In the genomic region with DNA sequence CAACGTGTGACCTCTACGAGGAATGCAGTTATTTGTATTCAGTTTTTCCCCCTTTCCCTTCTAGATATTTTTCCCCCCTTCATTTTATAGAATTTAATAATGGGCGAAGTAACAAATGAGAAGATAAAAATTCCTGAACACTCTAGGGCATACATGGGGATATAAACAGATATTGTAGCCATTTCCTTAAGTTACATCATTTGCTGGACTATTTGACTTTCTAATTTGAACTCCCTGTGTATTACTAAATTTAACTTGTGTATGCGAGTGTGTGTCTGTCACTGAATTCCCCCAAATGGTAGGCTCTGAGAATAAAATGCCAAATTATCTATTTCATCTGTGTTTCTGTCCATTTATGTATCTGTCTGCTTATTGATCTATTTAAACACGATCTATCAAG, we compare ENCODE assay signal across 24 cellular contexts.
DNase-seq lines count a peak whose midpoint lies in the region; ATAC-seq, FAIRE-seq and TF ChIP-seq lines count a peak whose summit lies in the region.
"Had no signal": no experiment of that assay in that cellular context is flagged by ENCODE, and none has a peak within 500 bp of the region (broad histone marks: within the 10 kb centered on the region; RNA-seq: fewer than 3 reads in every experiment).

No MANE protein-coding gene starts in this region.

- no peaks in the 10 kb centered on the region for H3K27me3 ChIP-seq in neural progenitor cell

- peaks cover 4% of the 10 kb centered on the region for H3K4me1 ChIP-seq in neural progenitor cell
- H3K4me1 ChIP-seq: A549 had no signal

- POLR2A ChIA-PET in HEK293T (lab: Yijun Ruan, JAX), result no interaction called here

- H3K4me2 ChIP-seq in neural progenitor cell, result no peak overlapping the region
- H3K4me2 ChIP-seq: A549, PC-9, SK-N-SH had no signal

- H3K36me3 Mint-ChIP-seq in T-helper 17 cell (ENCODE audit: low read depth) (no peaks in the 10 kb centered on the region), chondrocyte (ENCODE audit: low read depth) (no peaks in the 10 kb centered on the region), neural progenitor cell (no peaks in the 10 kb centered on the region)
- H3K36me3 Mint-ChIP-seq: CD8-positive, alpha-beta memory T cell had no signal

- H3K4me3 Mint-ChIP-seq in T-helper 17 cell (peak overlapping the region; percentile 61), chondrocyte (ENCODE audit: unreplicated experiment) (no peak overlapping the region), neural progenitor cell (peak overlapping the region; percentile 43)
- H3K4me3 Mint-ChIP-seq: CD8-positive, alpha-beta memory T cell; H9 had no signal

- H3K36me3 ChIP-seq in neural progenitor cell, result no peaks in the 10 kb centered on the region

- no peaks in the 10 kb centered on the region for H4K20me1 ChIP-seq in neural progenitor cell (ENCODE audit: low read depth)

- peaks cover 6% of the 10 kb centered on the region for H3K27me3 Mint-ChIP-seq in T-helper 17 cell
- peaks cover 5% of the 10 kb centered on the region for H3K27me3 Mint-ChIP-seq in chondrocyte (ENCODE audit: low read depth)
- H3K27me3 Mint-ChIP-seq in neural progenitor cell (ENCODE audit: insufficient read depth, low read depth), result peaks cover 3% of the 10 kb centered on the region

- no peaks in the 10 kb centered on the region for H3F3A ChIP-seq in neural progenitor cell (ENCODE audit: low read depth)

- no peak for FAIRE-seq in GM12891 (lab: Jason Lieb, UNC)
- FAIRE-seq: A549, G401.6 had no signal

- no peak overlapping the region for H3K27ac ChIP-seq in neural progenitor cell
- H3K27ac ChIP-seq: A549, C4-2B, PC-9 had no signal

- no peak overlapping the region for H3K4me3 ChIP-seq in neural progenitor cell
- H3K4me3 ChIP-seq: A549, PC-9 had no signal

- in situ Hi-C loops in ACHN (cut with HindIII; ENCODE audit: low pct_ligation_motif_present, low pct_unique_long_range_greater_than_20kb, low sequenced_read_pairs), result no loop called here

- DNase-seq in GM03348 (ENCODE audit: low spot score) (peak; percentile 9), T-helper 17 cell (no peak), chondrocyte (ENCODE audit: low spot score) (no peak), neural progenitor cell (ENCODE audit: low spot score) (no peak), ACHN (no peak), GM12891 (ENCODE audit: insufficient read length, low spot score) (no peak), HEK293T (ENCODE audit: extremely low spot score) (no peak)
- DNase-seq in NK-92 treated with Interleukin-12 subunit alpha and Interleukin-12 subunit beta, amount 100 ng/mL, for 24 hours (lab: John Stamatoyannopoulos, UW), result no peak
- DNase-seq: Calu3; CD8-positive, alpha-beta memory T cell; H9; KG1; NCI-H1092 treated with DMSO at 0.1 percent for 48 hours; NCI-H1436 treated with DMSO at 0.1 percent for 48 hours; NCI-H2029; NCI-H226; NCI-H524 treated with DMSO at 0.1 percent for 48 hours; PC-9; RPMI8226; SHP77 treated with DMSO at 0.1 percent for 48 hours had no signal

- no peak overlapping the region for H3K9ac ChIP-seq in neural progenitor cell
- H3K9ac ChIP-seq: SK-N-SH had no signal

- H3K9me3 Mint-ChIP-seq in chondrocyte (ENCODE audit: low read depth) (peaks cover 6% of the 10 kb centered on the region), neural progenitor cell (no peaks in the 10 kb centered on the region)
- H3K9me3 Mint-ChIP-seq: H9 had no signal

- H2AFZ ChIP-seq in neural progenitor cell (replicated peaks), result peak overlapping the region; percentile 83
- H2AFZ ChIP-seq: PC-9 had no signal

- no peak for TF ChIP-seq CTCF in chondrocyte (IDR thresholded peaks at IDR 0.05)
- TF ChIP-seq CTCF in neural progenitor cell (IDR thresholded peaks at IDR 0.05), result no peak

- H3K27ac Mint-ChIP-seq in T-helper 17 cell (peak overlapping the region; percentile 59), chondrocyte (ENCODE audit: unreplicated experiment) (peak overlapping the region; percentile 76), neural progenitor cell (peak overlapping the region; percentile 72)
- H3K27ac Mint-ChIP-seq: CD8-positive, alpha-beta memory T cell; H9 had no signal

- TF ChIP-seq POLR2A in GM12891 (IDR thresholded peaks at IDR 0.05; ENCODE audit: low read depth, low read length), result no peak

- H3K79me2 ChIP-seq in neural progenitor cell (ENCODE audit: low read depth), result no peaks in the 10 kb centered on the region

- CTCF ChIA-PET in HEK293T (lab: Yijun Ruan, JAX), result no interaction called here

- H3K9me3 ChIP-seq in T-helper 17 cell (ENCODE audit: control insufficient read depth, low read length, poor library complexity, severe bottlenecking) (no peaks in the 10 kb centered on the region), neural progenitor cell (ENCODE audit: low read depth) (no peaks in the 10 kb centered on the region)
- H3K9me3 ChIP-seq: SK-N-SH had no signal

- H3K4me1 Mint-ChIP-seq in T-helper 17 cell, result peaks cover 13% of the 10 kb centered on the region
- peaks cover 8% of the 10 kb centered on the region for H3K4me1 Mint-ChIP-seq in chondrocyte (ENCODE audit: low read depth)
- peaks cover 16% of the 10 kb centered on the region for H3K4me1 Mint-ChIP-seq in neural progenitor cell
- H3K4me1 Mint-ChIP-seq: CD8-positive, alpha-beta memory T cell; H9 had no signal

- ATAC-seq in T-helper 17 cell, result no peak
- ATAC-seq: A549 had no signal

TF ChIP-seq in GM12891, 5 proteins besides CTCF, POLR2A, EP300 and RAD21:
- TF ChIP-seq PAX5 (IDR thresholded peaks at IDR 0.05; ENCODE audit: insufficient read depth, low read length, severe bottlenecking) (no peak), POLR2AphosphoS5 (IDR thresholded peaks at IDR 0.05; ENCODE audit: low read depth, low read length) (no peak), POU2F2 (IDR thresholded peaks at IDR 0.05; ENCODE audit: low read depth, low read length) (no peak), SPI1 (IDR thresholded peaks at IDR 0.05; ENCODE audit: low read depth, low read length) (no peak)

TF ChIP-seq in HEK293T, 16 proteins besides CTCF, POLR2A, EP300 and RAD21:
- TF ChIP-seq BHLHE40 (IDR thresholded peaks at IDR 0.05; ENCODE audit: borderline replicate concordance) (no peak), FOXA1 (IDR thresholded peaks at IDR 0.05) (no peak), LEF1 (IDR thresholded peaks at IDR 0.05; ENCODE audit: borderline replicate concordance) (no peak), L3MBTL2 (conservative IDR thresholded peaks at IDR 0.05) (no peak), FOXM1 (IDR thresholded peaks at IDR 0.05; ENCODE audit: borderline replicate concordance) (no peak), SUZ12 (IDR thresholded peaks at IDR 0.05) (no peak), NFRKB (IDR thresholded peaks at IDR 0.05) (no peak), ARNT (IDR thresholded peaks at IDR 0.05) (no peak), FOXK2 (IDR thresholded peaks at IDR 0.05) (no peak), HDGF (IDR thresholded peaks at IDR 0.05; ENCODE audit: borderline replicate concordance) (no peak), SP1 (IDR thresholded peaks at IDR 0.05) (no peak), ZNF384 (IDR thresholded peaks at IDR 0.05) (no peak)
- TF ChIP-seq, protein P1, sequence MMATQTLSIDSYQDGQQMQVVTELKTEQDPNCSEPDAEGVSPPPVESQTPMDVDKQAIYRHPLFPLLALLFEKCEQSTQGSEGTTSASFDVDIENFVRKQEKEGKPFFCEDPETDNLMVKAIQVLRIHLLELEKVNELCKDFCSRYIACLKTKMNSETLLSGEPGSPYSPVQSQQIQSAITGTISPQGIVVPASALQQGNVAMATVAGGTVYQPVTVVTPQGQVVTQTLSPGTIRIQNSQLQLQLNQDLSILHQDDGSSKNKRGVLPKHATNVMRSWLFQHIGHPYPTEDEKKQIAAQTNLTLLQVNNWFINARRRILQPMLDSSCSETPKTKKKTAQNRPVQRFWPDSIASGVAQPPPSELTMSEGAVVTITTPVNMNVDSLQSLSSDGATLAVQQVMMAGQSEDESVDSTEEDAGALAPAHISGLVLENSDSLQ (IDR thresholded peaks at IDR 0.05), result no peak
TF ChIP-seq in HEK293T: peak in this region for 0.
